ENCODE assay signal across 23 cellular contexts in the genomic region with DNA sequence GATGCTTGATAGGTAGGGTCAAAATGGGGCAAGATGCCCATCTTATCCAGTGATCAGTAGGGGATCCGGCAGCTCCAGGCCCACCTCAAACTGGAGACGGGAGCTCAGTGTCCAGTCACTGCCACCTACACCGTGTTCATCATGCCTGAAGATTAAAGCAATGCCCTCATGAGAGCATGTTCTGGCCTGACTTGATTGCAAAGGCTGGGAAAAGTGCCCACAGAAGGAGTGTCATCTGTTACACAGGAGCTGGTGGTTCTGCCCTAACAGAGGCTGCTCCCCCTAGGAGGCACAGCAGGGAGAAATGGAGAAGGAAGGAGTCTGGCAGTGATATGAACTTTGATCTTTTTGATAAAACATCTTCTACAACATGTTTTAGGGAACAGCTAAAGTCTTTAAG.
DNase-seq lines count a peak whose midpoint lies in the region; ATAC-seq and TF ChIP-seq lines count a peak whose summit lies in the region.
"Had no signal": no experiment of that assay in that cellular context is flagged by ENCODE, and none has a peak within 500 bp of the region (broad histone marks: within the 10 kb centered on the region; RNA-seq: fewer than 3 reads in every experiment).

No MANE protein-coding gene starts in this region.

- peak; percentile 62 for ATAC-seq in Right ventricle myocardium inferior
- ATAC-seq in heart right ventricle, result peak; percentile 29 to 88 (median 56)
- no peak for ATAC-seq in GM21737 (IDR thresholded peaks at IDR 0.05; ENCODE audit: unreplicated experiment)
- no peak for ATAC-seq in stimulated activated naive CD8-positive, alpha-beta T cell treated with anti-CD3 and anti-CD28 coated beads, Interleukin-15, amount 100 ng/mL, for 72 hours

- H3K9me3 ChIP-seq in adipocyte (ENCODE audit: control insufficient read depth, low read length), result no peaks in the 10 kb centered on the region
- no peaks in the 10 kb centered on the region for H3K9me3 ChIP-seq in heart right ventricle
- H3K9me3 ChIP-seq: BLaER1, breast epithelium, SJCRH30, spleen had no signal

- no peaks in the 10 kb centered on the region for H3K27me3 ChIP-seq in adipocyte (replicated peaks; ENCODE audit: control insufficient read depth, insufficient read depth, low read length)
- H3K27me3 ChIP-seq in heart right ventricle, result no peaks in the 10 kb centered on the region
- H3K27me3 ChIP-seq: BLaER1, breast epithelium, SJCRH30, spleen had no signal

- H3K4me3 Mint-ChIP-seq in stimulated activated naive CD8-positive, alpha-beta T cell treated with anti-CD3 and anti-CD28 coated beads, Interleukin-15, amount 100 ng/mL, for 72 hours, result no peak overlapping the region
- H3K4me3 Mint-ChIP-seq: activated T-cell treated with anti-CD3 and anti-CD28 coated beads, Interleukin-2, amount 50 U/mL, for 24 hours; T-helper 1 cell treated with Interleukin-12 subunit alpha and Interleukin-12 subunit beta and Interleukin-4 antibody, amounts not matched to agents 30 μg/mL and 1 μg/mL, for 36 hours had no signal

- intact Hi-C loops in Right ventricle myocardium inferior (cut with DNase I), result loop anchor here (5.0 kb wide), 1 partner anchor 133 kb away; no protein-coding TSS in a partner anchor
- intact Hi-C loops in cardiac septum (cut with DNase I), result loop anchor here (5.0 to 10.0 kb wide), 2 partner anchors 53 to 140 kb away; no protein-coding TSS in a partner anchor
- intact Hi-C loops in heart right ventricle (cut with DNase I), result loop anchor here in 1 of 10 donors (10.0 kb wide), 1 partner anchor 140 kb away; no protein-coding TSS in a partner anchor

- no peak for TF ChIP-seq CTCF in heart right ventricle (IDR thresholded peaks at IDR 0.05)

- DNase-seq in Right ventricle myocardium inferior (ENCODE audit: missing footprints), result no peak
- DNase-seq in cardiac septum (ENCODE audit: low spot score), result no peak
- DNase-seq in adipocyte (ENCODE audit: low read depth), result peak; percentile 32
- DNase-seq in heart right ventricle, result peak in 1 of 2 donors; percentile 36
- DNase-seq in RPMI8226, result no peak
- no peak for DNase-seq in T-helper 1 cell
- DNase-seq in stimulated activated naive CD8-positive, alpha-beta T cell treated with anti-CD3 and anti-CD28 coated beads, Interleukin-15, amount 100 ng/mL, for 72 hours, result no peak
- DNase-seq: activated CD8-positive, alpha-beta memory T cell treated with anti-CD3 and anti-CD28 coated beads for 24 hours; activated T-cell treated with anti-CD3 and anti-CD28 coated beads, Interleukin-2, amount 50 U/mL, for 24 hours; COR-L47; cortex of kidney; KBM-7; NCI-H146; NCI-H82; SJCRH30; spleen; stimulated activated CD4-positive, alpha-beta T cell treated with anti-CD3 and anti-CD28 coated beads, Interleukin-4, amount 100 ng/mL, for 1 hour; stimulated activated naive CD4-positive, alpha-beta T cell treated with Interleukin-2 at 50 U/mL for 16 hours had no signal

- H3K4me3 ChIP-seq in adipocyte (ENCODE audit: low read length), result no peak overlapping the region
- no peak overlapping the region for H3K4me3 ChIP-seq in heart right ventricle
- H3K4me3 ChIP-seq: BLaER1, breast epithelium, lung, SJCRH30, spleen had no signal

- no peaks in the 10 kb centered on the region for H3K4me1 Mint-ChIP-seq in stimulated activated naive CD8-positive, alpha-beta T cell treated with anti-CD3 and anti-CD28 coated beads, Interleukin-15, amount 100 ng/mL, for 72 hours

- no peak overlapping the region for H3K27ac ChIP-seq in heart right ventricle
- H3K27ac ChIP-seq: BLaER1, breast epithelium, SJCRH30, spleen had no signal

- no peak overlapping the region for H3K27ac Mint-ChIP-seq in stimulated activated naive CD8-positive, alpha-beta T cell treated with anti-CD3 and anti-CD28 coated beads, Interleukin-15, amount 100 ng/mL, for 72 hours
- H3K27ac Mint-ChIP-seq: activated T-cell treated with anti-CD3 and anti-CD28 coated beads, Interleukin-2, amount 50 U/mL, for 24 hours; T-helper 1 cell treated with Interleukin-12 subunit alpha and Interleukin-12 subunit beta and Interleukin-4 antibody, amounts not matched to agents 30 μg/mL and 1 μg/mL, for 36 hours had no signal

- no peak overlapping the region for H3K9ac ChIP-seq in adipocyte (ENCODE audit: low read length)
- H3K9ac ChIP-seq: BLaER1 had no signal

- no peaks in the 10 kb centered on the region for H3K9me3 Mint-ChIP-seq in stimulated activated naive CD8-positive, alpha-beta T cell treated with anti-CD3 and anti-CD28 coated beads, Interleukin-15, amount 100 ng/mL, for 72 hours
- H3K9me3 Mint-ChIP-seq: activated T-cell treated with anti-CD3 and anti-CD28 coated beads, Interleukin-2, amount 50 U/mL, for 24 hours; T-helper 1 cell treated with Interleukin-12 subunit alpha and Interleukin-12 subunit beta and Interleukin-4 antibody, amounts not matched to agents 30 μg/mL and 1 μg/mL, for 36 hours had no signal

- peaks cover 27% of the 10 kb centered on the region for H3K4me1 ChIP-seq in adipocyte (ENCODE audit: control insufficient read depth, insufficient read depth, low read length)
- H3K4me1 ChIP-seq in heart right ventricle, result peaks cover 2 to 29% (median 15%) of the 10 kb centered on the region in 9 donors
- H3K4me1 ChIP-seq: BLaER1, breast epithelium, SJCRH30, spleen had no signal

- peaks cover 9% of the 10 kb centered on the region for H3K27me3 Mint-ChIP-seq in stimulated activated naive CD8-positive, alpha-beta T cell treated with anti-CD3 and anti-CD28 coated beads, Interleukin-15, amount 100 ng/mL, for 72 hours
- H3K27me3 Mint-ChIP-seq: activated T-cell treated with anti-CD3 and anti-CD28 coated beads, Interleukin-2, amount 50 U/mL, for 24 hours had no signal

- H3K36me3 ChIP-seq in adipocyte (ENCODE audit: control insufficient read depth, insufficient read depth, low read length, severe bottlenecking) (no peaks in the 10 kb centered on the region), heart right ventricle (no peaks in the 10 kb centered on the region)
- H3K36me3 ChIP-seq: BLaER1, breast epithelium, SJCRH30, spleen had no signal

- WGBS in heart right ventricle, 2 donors, result 65% methylated on average over 3 of the region's 3 CpGs

Comparison
In these comparisons a context has a peak if more than half of its experiments do, and no peak if none do; other contexts are left out.
1. ATAC-seq: peak in Right ventricle myocardium inferior (single experiment) and heart right ventricle (8 of 8); none in GM21737 (single experiment) and stimulated activated naive CD8-positive, alpha-beta T cell treated with anti-CD3 and anti-CD28 coated beads, Interleukin-15, amount 100 ng/mL, for 72 hours (single experiment).